Comparison of ENCODE assay signal across 28 cellular contexts in the genomic region with DNA sequence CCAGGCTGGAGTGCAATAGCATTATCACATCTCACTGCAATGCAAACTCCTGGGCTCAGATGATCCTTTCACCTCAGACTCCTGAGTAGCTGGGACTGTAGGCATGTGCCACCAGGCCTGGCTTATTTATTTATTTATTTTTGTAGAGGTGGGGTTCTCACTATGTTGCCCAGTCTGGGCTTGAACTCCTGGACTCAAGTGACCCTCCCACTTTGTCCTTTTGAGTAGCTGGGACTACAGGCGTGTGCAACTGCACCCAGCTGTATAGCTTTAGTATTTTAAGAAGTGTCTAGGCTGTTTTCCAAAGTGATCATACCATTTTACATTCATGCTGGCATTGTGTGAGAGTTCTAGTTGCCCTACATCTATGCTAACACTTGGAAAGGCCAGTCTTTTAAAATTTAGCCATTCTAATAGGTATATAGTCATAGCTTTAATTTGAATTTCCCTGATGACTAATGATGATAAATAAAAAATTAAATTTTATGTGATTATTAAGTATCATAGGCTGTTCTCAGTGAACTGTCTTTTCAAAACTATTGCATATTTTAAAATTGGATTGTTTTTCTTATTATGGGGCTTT.
"Had no signal": no experiment of that assay in that cellular context is flagged by ENCODE, and none has a peak within 500 bp of the region (broad histone marks: within the 10 kb centered on the region; RNA-seq: fewer than 3 reads in every experiment).

No MANE protein-coding gene starts in this region.

- H3K36me3 ChIP-seq: left lung, lower lobe of right lung, pancreas, prostate gland, sigmoid colon, suprapubic skin, thoracic aorta, tibial artery, upper lobe of right lung had no signal

- H3K36me3 Mint-ChIP-seq: stimulated activated effector memory CD8-positive, alpha-beta T cell treated with anti-CD3 and anti-CD28 coated beads, Interleukin-12 subunit alpha, Interleukin-12 subunit beta, amount 100 ng/mL, for 72 hours had no signal

- H3K9me3 ChIP-seq: pancreas, prostate gland, sigmoid colon had no signal

- H3K4me3 ChIP-seq: left lung, lower lobe of right lung, pancreas, prostate gland, sigmoid colon, spleen, suprapubic skin, thoracic aorta, tibial artery, upper lobe of right lung had no signal

- H3K27ac ChIP-seq: left lung, lower lobe of right lung, pancreas, prostate gland, sigmoid colon, spleen, suprapubic skin, thoracic aorta, tibial artery, upper lobe of right lung had no signal

- H3K4me3 Mint-ChIP-seq: naive thymus-derived CD8-positive, alpha-beta T cell; nephron; neural crest cell; stimulated activated effector memory CD8-positive, alpha-beta T cell treated with anti-CD3 and anti-CD28 coated beads, Interleukin-12 subunit alpha, Interleukin-12 subunit beta, amount 100 ng/mL, for 72 hours; stimulated activated naive CD8-positive, alpha-beta T cell treated with anti-CD3 and anti-CD28 coated beads, Interleukin-15, Interleukin-2, amounts not matched to agents 100 ng/mL and 50 ng/mL, for 24 hours had no signal

- H3K4me1 Mint-ChIP-seq: nephron; neural crest cell; stimulated activated effector memory CD8-positive, alpha-beta T cell treated with anti-CD3 and anti-CD28 coated beads, Interleukin-12 subunit alpha, Interleukin-12 subunit beta, amount 100 ng/mL, for 72 hours had no signal

- DNase-seq: hippocampal formation; kidney; left colon; left lung; lower lobe of right lung; mammary epithelial cell; mesenchymal stem cell; naive thymus-derived CD8-positive, alpha-beta T cell; nucleus accumbens; pancreas; posterior cingulate gyrus; retina; right cardiac atrium; sigmoid colon; small intestine; spleen; stimulated activated CD4-positive, alpha-beta T cell treated with anti-CD3 and anti-CD28 coated beads, Interleukin-4, amount 100 ng/mL, for 24 hours; stimulated activated naive CD4-positive, alpha-beta T cell; tibial artery; trophoblast cell; upper lobe of right lung had no signal

- H3K27ac Mint-ChIP-seq: naive thymus-derived CD8-positive, alpha-beta T cell; nephron; stimulated activated effector memory CD8-positive, alpha-beta T cell treated with anti-CD3 and anti-CD28 coated beads, Interleukin-12 subunit alpha, Interleukin-12 subunit beta, amount 100 ng/mL, for 72 hours; stimulated activated naive CD8-positive, alpha-beta T cell treated with anti-CD3 and anti-CD28 coated beads, Interleukin-15, Interleukin-2, amounts not matched to agents 100 ng/mL and 50 ng/mL, for 24 hours had no signal

- H3K4me1 ChIP-seq: left lung, lower lobe of right lung, pancreas, prostate gland, spleen, suprapubic skin, upper lobe of right lung had no signal

- H3K9me3 Mint-ChIP-seq: stimulated activated effector memory CD8-positive, alpha-beta T cell treated with anti-CD3 and anti-CD28 coated beads, Interleukin-12 subunit alpha, Interleukin-12 subunit beta, amount 100 ng/mL, for 72 hours had no signal

- ATAC-seq: left colon; left lung; lower lobe of right lung; naive thymus-derived CD8-positive, alpha-beta T cell; pancreas; right cardiac atrium; stimulated activated effector memory CD8-positive, alpha-beta T cell treated with anti-CD3 and anti-CD28 coated beads, Interleukin-12 subunit alpha, Interleukin-12 subunit beta, amount 100 ng/mL, for 72 hours; upper lobe of right lung had no signal

- H3K27me3 Mint-ChIP-seq: naive thymus-derived CD8-positive, alpha-beta T cell; stimulated activated naive CD8-positive, alpha-beta T cell treated with anti-CD3 and anti-CD28 coated beads, Interleukin-15, Interleukin-2, amounts not matched to agents 100 ng/mL and 50 ng/mL, for 24 hours had no signal

- H3K27me3 ChIP-seq: left lung, pancreas, sigmoid colon, spleen, suprapubic skin, tibial artery, upper lobe of right lung had no signal
